In the genomic region with DNA sequence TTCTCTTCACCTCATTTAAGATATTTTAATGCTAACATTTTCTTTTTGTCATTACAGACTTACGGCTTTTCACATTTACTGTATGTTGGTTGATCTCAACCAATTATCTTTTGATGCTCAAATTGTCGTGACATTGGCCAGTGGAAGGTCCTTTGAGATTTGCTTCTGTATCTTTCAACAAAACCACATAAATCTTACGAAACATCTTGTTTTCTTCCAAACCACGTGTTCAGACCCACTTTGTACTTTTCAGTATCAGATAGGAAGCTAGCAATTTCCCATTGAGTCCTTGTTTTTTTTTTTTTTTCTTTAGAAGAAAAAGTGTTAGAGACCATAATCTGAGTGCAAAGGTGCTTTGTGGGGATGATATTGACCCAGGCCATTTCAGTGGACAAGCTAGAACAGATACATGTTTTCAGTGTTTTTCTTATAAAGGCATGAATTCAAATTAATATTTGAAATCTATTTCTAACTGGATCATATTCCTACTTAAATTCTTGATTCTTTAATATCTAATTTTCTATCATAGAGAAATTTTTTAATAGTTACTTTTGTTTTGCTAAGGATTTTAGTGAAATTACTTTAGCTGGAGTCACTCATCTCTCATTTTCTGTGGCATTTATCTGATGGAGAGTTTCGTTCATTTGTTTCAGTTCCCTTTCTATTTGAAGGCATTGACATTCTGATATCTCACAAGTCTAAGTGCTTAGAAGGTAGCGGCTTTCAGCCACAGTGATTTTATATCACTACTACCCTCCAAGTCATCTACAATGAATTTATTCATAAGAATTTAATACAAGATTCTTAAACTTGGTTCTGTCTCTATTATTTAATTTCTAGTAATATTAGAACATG, we compare ENCODE assay signal across 12 cellular contexts. TPM values are rescaled to one million over a fixed set of nuclear protein-coding genes. Genes with fewer than 3 reads are reported as not detected.
DNase-seq lines count a peak whose midpoint lies in the region; ATAC-seq, FAIRE-seq and TF ChIP-seq lines count a peak whose summit lies in the region.
"Had no signal": no experiment of that assay in that cellular context is flagged by ENCODE, and none has a peak within 500 bp of the region (broad histone marks: within the 10 kb centered on the region; RNA-seq: fewer than 3 reads in every experiment).

No MANE protein-coding gene starts in this region.

- POLR2A ChIA-PET in CD8-positive, alpha-beta T cell (lab: Charles Lee): no interaction called here

- CTCF ChIA-PET in CD8-positive, alpha-beta T cell (lab: Charles Lee): interaction anchor here (0.7 kb wide), 1 partner anchor 31 kb away, joined by 3 read pairs; no protein-coding TSS in a partner anchor

- H3K27ac Mint-ChIP-seq in CD8-positive, alpha-beta T cell: no peak overlapping the region
- H3K27ac Mint-ChIP-seq: activated naive CD4-positive, alpha-beta T cell treated with anti-CD3 and anti-CD28 coated beads, Interleukin-2, amount 50 U/mL, for 24 hours had no signal

- DNase-seq in GM12891 (ENCODE audit: insufficient read length, low spot score): no peak
- peak; percentile 43 for DNase-seq in GM20000 (ENCODE audit: low spot score)
- DNase-seq in NB4 (ENCODE audit: low read depth): peak; percentile 18
- no peak for DNase-seq in H7
- no peak for DNase-seq in left colon
- no peak for DNase-seq in NCI-H146 treated with DMSO at 0.1 percent for 48 hours (lab: John Stamatoyannopoulos, UW; ENCODE audit: unreplicated experiment)
- no peak for DNase-seq in CD8-positive, alpha-beta T cell
- DNase-seq: NCI-H82; stimulated activated CD4-positive, alpha-beta T cell treated with anti-CD3 and anti-CD28 coated beads, Interleukin-4, amount 100 ng/mL, for 4 hours had no signal

- intact Hi-C loops in left colon (cut with DNase I, micrococcal nuclease): no loop called here
- intact Hi-C loops in CD8-positive, alpha-beta T cell (cut with DNase I, micrococcal nuclease): no loop called here

- H3K4me1 ChIP-seq in CD8-positive, alpha-beta T cell (ENCODE audit: insufficient read depth, low read length): no peaks in the 10 kb centered on the region

- no peak overlapping the region for H3K4me3 Mint-ChIP-seq in CD8-positive, alpha-beta T cell
- H3K4me3 Mint-ChIP-seq: activated naive CD4-positive, alpha-beta T cell treated with anti-CD3 and anti-CD28 coated beads, Interleukin-2, amount 50 U/mL, for 24 hours had no signal

- peaks cover 67% of the 10 kb centered on the region for H3K36me3 Mint-ChIP-seq in CD8-positive, alpha-beta T cell

- TF ChIP-seq POLR2A in GM12891 (IDR thresholded peaks at IDR 0.05; ENCODE audit: low read depth, low read length) (no peak), NB4 (IDR thresholded peaks at IDR 0.05; ENCODE audit: extremely low read depth, insufficient read length) (no peak)

- no peaks in the 10 kb centered on the region for H3K36me3 ChIP-seq in H7 (replicated peaks; ENCODE audit: control insufficient read depth, insufficient read depth, low read length)
- H3K36me3 ChIP-seq in CD8-positive, alpha-beta T cell (ENCODE audit: insufficient read depth, low read length): no peaks in the 10 kb centered on the region

- ATAC-seq in HG03045 (IDR thresholded peaks at IDR 0.05; ENCODE audit: unreplicated experiment) (peak; percentile 90), left colon (no peak)
- no peak for ATAC-seq in CD8-positive, alpha-beta T cell

- no peaks in the 10 kb centered on the region for H3K27me3 ChIP-seq in H7 (ENCODE audit: control insufficient read depth, insufficient read depth, low read length)
- H3K27me3 ChIP-seq in CD8-positive, alpha-beta T cell (ENCODE audit: insufficient read depth, low read length): no peaks in the 10 kb centered on the region

- no peak overlapping the region for H3K27ac ChIP-seq in CD8-positive, alpha-beta T cell (ENCODE audit: low read depth, low read length)

- TF ChIP-seq CTCF in GM20000 (IDR thresholded peaks at IDR 0.05; ENCODE audit: extremely low read depth, missing control alignments) (no peak), NB4 (IDR thresholded peaks at IDR 0.05; ENCODE audit: low read depth, low read length) (no peak)
- TF ChIP-seq CTCF in CD8-positive, alpha-beta T cell (IDR thresholded peaks at IDR 0.05): no peak

- H3K4me3 ChIP-seq in NB4 (ENCODE audit: low read depth, low read length) (no peak overlapping the region), H7 (ENCODE audit: insufficient read depth, low read depth, low read length) (no peak overlapping the region)
- no peak overlapping the region for H3K4me3 ChIP-seq in CD8-positive, alpha-beta T cell (ENCODE audit: low read depth, low read length)

- H3K4me1 Mint-ChIP-seq in CD8-positive, alpha-beta T cell (ENCODE audit: low read depth): no peaks in the 10 kb centered on the region
- H3K4me1 Mint-ChIP-seq: activated naive CD4-positive, alpha-beta T cell treated with anti-CD3 and anti-CD28 coated beads, Interleukin-2, amount 50 U/mL, for 24 hours had no signal

- peaks cover 3% of the 10 kb centered on the region for H3K9me3 Mint-ChIP-seq in CD8-positive, alpha-beta T cell

- no peaks in the 10 kb centered on the region for H3K9me3 ChIP-seq in CD8-positive, alpha-beta T cell (ENCODE audit: low read length)

- H3K27me3 Mint-ChIP-seq in CD8-positive, alpha-beta T cell (ENCODE audit: low read depth): no peaks in the 10 kb centered on the region
- H3K27me3 Mint-ChIP-seq: activated naive CD4-positive, alpha-beta T cell treated with anti-CD3 and anti-CD28 coated beads, Interleukin-2, amount 50 U/mL, for 24 hours had no signal

- FAIRE-seq in GM12891 (lab: Jason Lieb, UNC): peak; percentile 73
- FAIRE-seq: endothelial cell of umbilical vein had no signal

TF ChIP-seq in GM12891, 5 proteins besides CTCF, POLR2A, EP300 and RAD21:
- TF ChIP-seq TAF1 (IDR thresholded peaks at IDR 0.05; ENCODE audit: low read depth, low read length): no peak
- peak; percentile 98 for TF ChIP-seq SPI1 (IDR thresholded peaks at IDR 0.05; ENCODE audit: low read depth, low read length)
- no peak for TF ChIP-seq POLR2AphosphoS5 (IDR thresholded peaks at IDR 0.05; ENCODE audit: low read depth, low read length)

RNA-seq across cellular contexts. Expression of a gene that starts 26.7 kb away (rescaled TPM):
- 8.4 TPM for polyA plus RNA-seq in GM12891 (2012; ENCODE audit: low read depth, missing spikeins)
- total RNA-seq in H7 (2014; rRNA removed; shearing (Covaris generic)): 19.0 and 29.8 TPM in 2 replicates
- 1 to 10 TPM; 6.8 to 7.3 TPM for total RNA-seq in left colon
- 1 to 10 TPM; 2.7 to 6.3 TPM for total RNA-seq in CD8-positive, alpha-beta T cell

Comparison
In these comparisons a context has a peak if more than half of its experiments do, and no peak if none do; other contexts are left out.
1. DNase-seq: peak in GM20000 (single experiment) and NB4 (single experiment); none in GM12891 (single experiment), H7 (single experiment), left colon (0 of 2), NCI-H146 treated with DMSO at 0.1 percent for 48 hours (single experiment) and CD8-positive, alpha-beta T cell (0 of 7).